Comparison of ENCODE assay signal across 17 cellular contexts in the genomic region with DNA sequence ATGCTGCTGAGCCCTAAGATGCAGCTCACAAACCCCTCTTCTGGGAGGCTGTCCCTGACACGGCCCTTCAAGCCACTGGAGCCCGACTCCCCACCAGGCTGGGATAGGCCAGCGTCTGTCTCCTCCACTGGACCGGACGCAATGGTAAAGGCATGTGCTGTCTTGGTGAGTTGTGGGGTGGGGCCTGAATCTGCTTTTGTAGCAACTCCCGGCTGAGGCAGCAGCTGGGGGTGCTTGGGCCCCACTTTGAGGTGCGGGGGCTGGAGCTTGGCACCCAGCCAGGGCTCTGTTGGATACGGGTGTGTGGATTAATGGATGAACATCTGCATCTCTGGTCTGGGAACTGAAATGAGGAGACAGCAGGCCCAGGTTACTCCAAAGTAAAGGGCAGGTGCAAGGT. TPM values are rescaled to one million over a fixed set of nuclear protein-coding genes. Genes with fewer than 3 reads are reported as not detected.
DNase-seq lines count a peak whose midpoint lies in the region; ATAC-seq and TF ChIP-seq lines count a peak whose summit lies in the region.
"Had no signal": no experiment of that assay in that cellular context is flagged by ENCODE, and none has a peak within 500 bp of the region (broad histone marks: within the 10 kb centered on the region; RNA-seq: fewer than 3 reads in every experiment).

No MANE protein-coding gene starts in this region.

- H3K27ac Mint-ChIP-seq in natural killer cell (peak overlapping the region in 1 of 2 donors; percentile 97), T-helper 17 cell (no peak overlapping the region)
- no peak overlapping the region for H3K27ac Mint-ChIP-seq in natural killer cell treated with Interleukin-12 subunit alpha and Interleukin-12 subunit beta and Interleukin-15 and Interleukin-18, amount 100 ng/mL, for 72 hours

- H3K4me1 ChIP-seq in foreskin keratinocyte (no peaks in the 10 kb centered on the region), mucosa of descending colon (ENCODE audit: low read depth) (no peaks in the 10 kb centered on the region)
- H3K4me1 ChIP-seq: gastrocnemius medialis had no signal

- intact Hi-C loops in natural killer cell (cut with micrococcal nuclease), result no loop called here
- intact Hi-C loops in mucosa of descending colon (cut with DNase I, micrococcal nuclease), result no loop called here

- H3K4me3 Mint-ChIP-seq in natural killer cell (peak overlapping the region; percentile 45), T-helper 17 cell (peak overlapping the region; percentile 41)
- no peak overlapping the region for H3K4me3 Mint-ChIP-seq in natural killer cell treated with Interleukin-12 subunit alpha and Interleukin-12 subunit beta and Interleukin-15 and Interleukin-18, amount 100 ng/mL, for 72 hours

- no peak overlapping the region for H3K4me3 ChIP-seq in mucosa of descending colon
- H3K4me3 ChIP-seq: gastrocnemius medialis had no signal

- DNase-seq in natural killer cell, result no peak
- DNase-seq in natural killer cell treated with Interleukin-12 subunit alpha and Interleukin-12 subunit beta and Interleukin-15 and Interleukin-18, amount 100 ng/mL, for 72 hours (ENCODE audit: low spot score), result no peak
- no peak for DNase-seq in T-helper 17 cell
- peak in 1 of 2 donors; percentile 70 for DNase-seq in foreskin keratinocyte
- no peak for DNase-seq in DMS153 treated with DMSO at 0.1 percent for 48 hours (lab: John Stamatoyannopoulos, UW; ENCODE audit: unreplicated experiment)
- DNase-seq in activated effector memory CD4-positive, alpha-beta T cell treated with Interleukin-2 at 50 U/mL for 16 hours, result no peak
- DNase-seq in mucosa of descending colon, result no peak
- DNase-seq: activated CD4-positive, alpha-beta T cell treated with anti-CD3 and anti-CD28 coated beads for 48 hours; dermis blood vessel endothelial cell; gastrocnemius medialis; NCI-H1092 treated with DMSO at 0.1 percent for 48 hours; NCI-H774 had no signal

- TF ChIP-seq CTCF in natural killer cell (IDR thresholded peaks at IDR 0.05) (no peak), foreskin keratinocyte (conservative IDR thresholded peaks at IDR 0.05) (no peak), mucosa of descending colon (IDR thresholded peaks at IDR 0.05) (no peak)

- H3K9me3 ChIP-seq in T-helper 17 cell (ENCODE audit: control insufficient read depth, low read length, poor library complexity, severe bottlenecking), result no peaks in the 10 kb centered on the region
- H3K9me3 ChIP-seq in mucosa of descending colon, result no peaks in the 10 kb centered on the region
- H3K9me3 ChIP-seq: gastrocnemius medialis had no signal

- H3K4me1 Mint-ChIP-seq in natural killer cell (peaks cover 29 to 61% of the 10 kb centered on the region in 2 donors), T-helper 17 cell (peaks cover 34% of the 10 kb centered on the region)
- H3K4me1 Mint-ChIP-seq in natural killer cell treated with Interleukin-12 subunit alpha and Interleukin-12 subunit beta and Interleukin-15 and Interleukin-18, amount 100 ng/mL, for 72 hours (ENCODE audit: low read depth in 2 of 2), result peaks cover 25 to 26% of the 10 kb centered on the region in 2 donors

- no peaks in the 10 kb centered on the region for H3K27me3 Mint-ChIP-seq in natural killer cell (ENCODE audit: low read depth in 2 of 2)
- H3K27me3 Mint-ChIP-seq in natural killer cell treated with Interleukin-12 subunit alpha and Interleukin-12 subunit beta and Interleukin-15 and Interleukin-18, amount 100 ng/mL, for 72 hours, result no peaks in the 10 kb centered on the region
- H3K27me3 Mint-ChIP-seq in T-helper 17 cell, result no peaks in the 10 kb centered on the region

- H3K27me3 ChIP-seq in foreskin keratinocyte, result no peaks in the 10 kb centered on the region

- H3K27ac ChIP-seq in foreskin keratinocyte, result no peak overlapping the region
- H3K27ac ChIP-seq: gastrocnemius medialis had no signal

- no peaks in the 10 kb centered on the region for H3K36me3 ChIP-seq in mucosa of descending colon (ENCODE audit: low read depth)

- H3K36me3 Mint-ChIP-seq in natural killer cell (no peaks in the 10 kb centered on the region), T-helper 17 cell (ENCODE audit: low read depth) (peaks cover 4% of the 10 kb centered on the region)
- H3K36me3 Mint-ChIP-seq in natural killer cell treated with Interleukin-12 subunit alpha and Interleukin-12 subunit beta and Interleukin-15 and Interleukin-18, amount 100 ng/mL, for 72 hours, result no peaks in the 10 kb centered on the region

- ATAC-seq in natural killer cell (no peak), T-helper 17 cell (no peak), foreskin keratinocyte (peak; percentile 22), mucosa of descending colon (no peak), GM21390 (IDR thresholded peaks at IDR 0.05; ENCODE audit: unreplicated experiment) (no peak)
- no peak for ATAC-seq in natural killer cell treated with Interleukin-12 subunit alpha and Interleukin-12 subunit beta and Interleukin-15 and Interleukin-18, amount 100 ng/mL, for 72 hours
- ATAC-seq: gastrocnemius medialis had no signal

- no peaks in the 10 kb centered on the region for H3K9me3 Mint-ChIP-seq in natural killer cell
- H3K9me3 Mint-ChIP-seq in natural killer cell treated with Interleukin-12 subunit alpha and Interleukin-12 subunit beta and Interleukin-15 and Interleukin-18, amount 100 ng/mL, for 72 hours, result no peaks in the 10 kb centered on the region

RNA-seq across cellular contexts. Expression of a gene that starts 3.5 kb away (rescaled TPM):
- total RNA-seq in natural killer cell, result 100 to 1,000 TPM in 2 of 3 donors, 10 to 100 TPM in 1; 98.8 to 145 (median 133) TPM
- 10 to 100 TPM; 48.3 to 61.8 TPM for total RNA-seq in natural killer cell treated with Interleukin-12 subunit alpha and Interleukin-12 subunit beta and Interleukin-15 and Interleukin-18, amount 100 ng/mL, for 72 hours
- 10 to 100 TPM; 71.7 to 76.7 TPM for total RNA-seq in T-helper 17 cell
- total RNA-seq in foreskin keratinocyte, result not detected in 2 replicates
- not detected in 2 replicates for polyA plus RNA-seq in foreskin keratinocyte
- 1 to 10 TPM; 1.4 to 2.6 (median 1.7) TPM for total RNA-seq in mucosa of descending colon
- total RNA-seq: HT-29, SK-MEL-5 had no signal
- polyA plus RNA-seq: BJ, keratinocyte had no signal

RNA-seq across cellular contexts. Expression of a gene that starts 30.7 kb away (rescaled TPM):
- 10 to 100 TPM; 13.5 to 18.6 (median 15.5) TPM for total RNA-seq in natural killer cell
- 10 to 100 TPM; 13.4 to 18.4 TPM for total RNA-seq in natural killer cell treated with Interleukin-12 subunit alpha and Interleukin-12 subunit beta and Interleukin-15 and Interleukin-18, amount 100 ng/mL, for 72 hours
- 1 to 10 TPM; 5.6 TPM for total RNA-seq in T-helper 17 cell
- total RNA-seq in foreskin keratinocyte, result 7.4 and 7.6 TPM in 2 replicates
- polyA plus RNA-seq in foreskin keratinocyte, result 2.0 and 2.4 TPM in 2 replicates
- 1 to 10 TPM; 3.6 to 6.7 (median 5.0) TPM for total RNA-seq in mucosa of descending colon

Comparison
In these comparisons a context has a peak if more than half of its experiments do, and no peak if none do; other contexts are left out.
1. RNA of a gene that starts 3.5 kb away (total RNA-seq): 98.8 to 145 TPM in natural killer cell, 71.7 to 76.7 TPM in T-helper 17 cell and 48.3 to 61.8 TPM in natural killer cell treated with Interleukin-12 subunit alpha and Interleukin-12 subunit beta and Interleukin-15 and Interleukin-18, amount 100 ng/mL, for 72 hours; 1.4 to 2.6 TPM in mucosa of descending colon and not detected in foreskin keratinocyte; every median in the first group is over 10 times any median in the second.